ENCODE assay signal across 16 cellular contexts in the genomic region with DNA sequence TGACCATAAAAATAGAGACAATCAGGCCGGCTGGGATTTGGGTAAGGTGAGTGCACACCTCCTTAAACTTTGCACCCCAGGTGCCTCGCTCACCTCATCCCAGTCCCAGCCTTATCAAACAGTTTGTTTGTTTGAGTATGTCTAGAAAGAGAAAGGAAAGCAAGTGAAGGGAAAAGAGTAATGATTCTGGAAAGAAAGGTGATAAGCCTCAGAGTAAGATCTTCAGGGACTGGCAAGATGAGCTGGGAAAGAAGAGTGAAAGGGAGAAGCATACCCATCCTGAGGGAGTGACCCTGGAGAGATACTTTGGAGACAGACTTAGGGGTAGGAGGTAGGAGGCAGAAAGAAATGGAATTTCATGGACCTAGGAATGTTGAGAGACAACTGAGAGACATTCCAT. TPM values are rescaled to one million over a fixed set of nuclear protein-coding genes. Genes with fewer than 3 reads are reported as not detected.
DNase-seq lines count a peak whose midpoint lies in the region; ATAC-seq and TF ChIP-seq lines count a peak whose summit lies in the region.
"Had no signal": no experiment of that assay in that cellular context is flagged by ENCODE, and none has a peak within 500 bp of the region (broad histone marks: within the 10 kb centered on the region; RNA-seq: fewer than 3 reads in every experiment).

No MANE protein-coding gene starts in this region.

- intact Hi-C loops in PC-3 (cut with micrococcal nuclease), result loop anchor here (5.0 kb wide), 1 partner anchor 145 kb away; no protein-coding TSS in a partner anchor
- intact Hi-C loops in sigmoid colon (cut with DNase I), result no loop called here

- peaks cover 86% of the 10 kb centered on the region for H3K4me1 Mint-ChIP-seq in activated naive CD4-positive, alpha-beta T cell treated with anti-CD3 and anti-CD28 coated beads, Interleukin-2, amount 10 ng/mL, durations not matched to agents 7 days and 5 days
- H3K4me1 Mint-ChIP-seq in endothelial cell (ENCODE audit: unreplicated experiment), result peaks cover 8% of the 10 kb centered on the region
- peaks cover 85% of the 10 kb centered on the region for H3K4me1 Mint-ChIP-seq in stimulated activated naive CD8-positive, alpha-beta T cell treated with anti-CD3 and anti-CD28 coated beads, Interleukin-15, amount 100 ng/mL, for 72 hours

- H3K9me3 ChIP-seq in PC-3 (ENCODE audit: low read length) (no peaks in the 10 kb centered on the region), sigmoid colon (no peaks in the 10 kb centered on the region)
- H3K9me3 ChIP-seq: neutrophil, vagina had no signal

- 55 to 80% methylated on average over 2 of the region's 2 CpGs for WGBS in sigmoid colon, 2 donors

- peak overlapping the region; percentile 85 for H3K4me3 Mint-ChIP-seq in activated naive CD4-positive, alpha-beta T cell treated with anti-CD3 and anti-CD28 coated beads, Interleukin-2, amount 10 ng/mL, durations not matched to agents 7 days and 5 days
- peak overlapping the region; percentile 87 for H3K4me3 Mint-ChIP-seq in endothelial cell (ENCODE audit: unreplicated experiment)
- peak overlapping the region; percentile 79 to 86 for H3K4me3 Mint-ChIP-seq in stimulated activated naive CD8-positive, alpha-beta T cell treated with anti-CD3 and anti-CD28 coated beads, Interleukin-15, amount 100 ng/mL, for 72 hours

- no peaks in the 10 kb centered on the region for H3K9me2 ChIP-seq in PC-3 (replicated peaks; ENCODE audit: low read length)

- H3K27me3 Mint-ChIP-seq in activated naive CD4-positive, alpha-beta T cell treated with anti-CD3 and anti-CD28 coated beads, Interleukin-2, amount 10 ng/mL, durations not matched to agents 7 days and 5 days, result no peaks in the 10 kb centered on the region
- H3K27me3 Mint-ChIP-seq in endothelial cell (ENCODE audit: unreplicated experiment), result peaks cover 12% of the 10 kb centered on the region
- H3K27me3 Mint-ChIP-seq in stimulated activated naive CD8-positive, alpha-beta T cell treated with anti-CD3 and anti-CD28 coated beads, Interleukin-15, amount 100 ng/mL, for 72 hours, result no peaks in the 10 kb centered on the region

- no peak for TF ChIP-seq POLR2A in sigmoid colon (IDR thresholded peaks at IDR 0.05)

- H3K4me2 ChIP-seq in PC-3 (ENCODE audit: low read length), result peak overlapping the region; percentile 100

- no peak overlapping the region for H3K9ac ChIP-seq in PC-3 (ENCODE audit: low read length)

- H3K27me3 ChIP-seq in PC-3 (ENCODE audit: low read length), result no peaks in the 10 kb centered on the region
- H3K27me3 ChIP-seq in sigmoid colon, result no peaks in the 10 kb centered on the region
- H3K27me3 ChIP-seq: neutrophil, vagina had no signal

- no peaks in the 10 kb centered on the region for H4K20me1 ChIP-seq in PC-3 (ENCODE audit: low read length)

- H2AFZ ChIP-seq in PC-3 (ENCODE audit: low read length), result no peak overlapping the region

- TF ChIP-seq CTCF in PC-3 (conservative IDR thresholded peaks at IDR 0.05; ENCODE audit: low read depth, low read length) (no peak), endothelial cell (IDR thresholded peaks at IDR 0.05; ENCODE audit: unreplicated experiment) (no peak), sigmoid colon (IDR thresholded peaks at IDR 0.05) (no peak)

- H3K27ac ChIP-seq in PC-3 (ENCODE audit: low read length), result no peak overlapping the region
- peak overlapping the region in 1 of 4 donors; percentile 91 for H3K27ac ChIP-seq in sigmoid colon

- H3K4me1 ChIP-seq in PC-3 (ENCODE audit: insufficient read depth, low read length), result peaks cover 18% of the 10 kb centered on the region
- H3K4me1 ChIP-seq in sigmoid colon, result peaks cover 0 to 13% (median 10%) of the 10 kb centered on the region in 4 donors

- H3K9me3 Mint-ChIP-seq in activated naive CD4-positive, alpha-beta T cell treated with anti-CD3 and anti-CD28 coated beads, Interleukin-2, amount 10 ng/mL, durations not matched to agents 7 days and 5 days, result no peaks in the 10 kb centered on the region
- no peaks in the 10 kb centered on the region for H3K9me3 Mint-ChIP-seq in endothelial cell (ENCODE audit: unreplicated experiment)
- no peaks in the 10 kb centered on the region for H3K9me3 Mint-ChIP-seq in stimulated activated naive CD8-positive, alpha-beta T cell treated with anti-CD3 and anti-CD28 coated beads, Interleukin-15, amount 100 ng/mL, for 72 hours

- H3F3A ChIP-seq in PC-3 (ENCODE audit: low read length, unreplicated experiment), result no peaks in the 10 kb centered on the region

- H3K36me3 Mint-ChIP-seq in activated naive CD4-positive, alpha-beta T cell treated with anti-CD3 and anti-CD28 coated beads, Interleukin-2, amount 10 ng/mL, durations not matched to agents 7 days and 5 days, result peaks cover 68% of the 10 kb centered on the region
- no peaks in the 10 kb centered on the region for H3K36me3 Mint-ChIP-seq in endothelial cell (ENCODE audit: low read depth, unreplicated experiment)

- peak overlapping the region; percentile 100 for H3K27ac Mint-ChIP-seq in activated naive CD4-positive, alpha-beta T cell treated with anti-CD3 and anti-CD28 coated beads, Interleukin-2, amount 10 ng/mL, durations not matched to agents 7 days and 5 days
- H3K27ac Mint-ChIP-seq in endothelial cell (ENCODE audit: unreplicated experiment), result peak overlapping the region; percentile 34
- peak overlapping the region; percentile 29 to 94 for H3K27ac Mint-ChIP-seq in stimulated activated naive CD8-positive, alpha-beta T cell treated with anti-CD3 and anti-CD28 coated beads, Interleukin-15, amount 100 ng/mL, for 72 hours

- ATAC-seq in PC-3, result no peak
- ATAC-seq in stimulated activated naive CD8-positive, alpha-beta T cell treated with anti-CD3 and anti-CD28 coated beads, Interleukin-15, amount 100 ng/mL, for 72 hours, result no peak
- ATAC-seq: left colon, Right ventricle myocardium inferior had no signal

- H3K4me3 ChIP-seq in PC-3 (ENCODE audit: low read length) (peak overlapping the region; percentile 96), sigmoid colon (no peak overlapping the region)

- POLR2A ChIA-PET in PC-3 (lab: Charles Lee; ENCODE audit: unreplicated experiment), result no interaction called here

- no peak for DNase-seq in activated naive CD4-positive, alpha-beta T cell treated with anti-CD3 and anti-CD28 coated beads, Interleukin-2, amount 10 ng/mL, durations not matched to agents 7 days and 5 days
- no peak for DNase-seq in activated naive CD4-positive, alpha-beta T cell treated with Interleukin-2 at 50 U/mL for 16 hours
- no peak for DNase-seq in PC-3
- no peak for DNase-seq in endothelial cell (ENCODE audit: low spot score)
- DNase-seq in stimulated activated naive CD8-positive, alpha-beta T cell treated with anti-CD3 and anti-CD28 coated beads, Interleukin-15, amount 100 ng/mL, for 72 hours, result no peak
- no peak for DNase-seq in amniotic stem cell (lab: John Stamatoyannopoulos, UW)
- DNase-seq in GDM1 (lab: John Stamatoyannopoulos, UW), result no peak
- no peak for DNase-seq in sigmoid colon
- DNase-seq: foreskin melanocyte, left colon, NCI-H1105 treated with DMSO at 0.1 percent for 48 hours, NCI-H510A had no signal

- BruUV-seq in PC-3 (replicated peaks; lab: Mats Ljungman, UMichigan), result no TSS peak

- peaks cover 22% of the 10 kb centered on the region for H3K79me2 ChIP-seq in PC-3 (ENCODE audit: low read length)

- H3K36me3 ChIP-seq in PC-3 (ENCODE audit: low read depth, low read length) (0 out of 2 replicates have a peak, but pooled peaks cover 3% of the 10 kb centered on the region), sigmoid colon (peaks cover 0 to 42% (median 6%) of the 10 kb centered on the region in 4 donors)

- CTCF ChIA-PET in activated naive CD4-positive, alpha-beta T cell treated with anti-CD3 and anti-CD28 coated beads, Interleukin-2, amount 10 ng/mL, durations not matched to agents 7 days and 5 days (lab: Charles Lee), result interaction anchor here (1.4 to 6.7 kb wide), 5 partner anchors 8 to 148 kb away, joined by 3 to 184 read pairs (median 22); a partner anchor contains a TSS
- CTCF ChIA-PET in PC-3 (lab: Charles Lee), result no interaction called here

- no peak for TF ChIP-seq EP300 in sigmoid colon (IDR thresholded peaks at IDR 0.05)

RNA-seq across cellular contexts. Expression of a gene that starts 1.7 kb away (rescaled TPM):
- 90.5 and 93.0 TPM in 2 replicates for total RNA-seq in PC-3 (2014; rRNA removed)
- total RNA-seq in endothelial cell (ENCODE audit: unreplicated experiment), result 9.2 TPM
- 1 to 10 TPM; 5.9 to 9.2 (median 7.2) TPM for total RNA-seq in sigmoid colon
- polyA plus RNA-seq in sigmoid colon, result 10 to 100 TPM in 1 of 3 donors, 1 to 10 TPM in 2; 2.4 to 54.5 (median 3.0) TPM

RNA-seq across cellular contexts. Expression of a gene that starts 7.0 kb away (rescaled TPM):
- 21.2 and 31.6 TPM in 2 replicates for total RNA-seq in PC-3 (2014; rRNA removed)
- total RNA-seq in endothelial cell (ENCODE audit: unreplicated experiment), result 5.2 TPM
- total RNA-seq in sigmoid colon, result 10 to 100 TPM; 34.3 to 45.7 (median 40.7) TPM
- 100 to 1,000 TPM; 199 to 305 (median 286) TPM for polyA plus RNA-seq in sigmoid colon
- total RNA-seq: G401 had no signal

RNA-seq across cellular contexts. Expression of a gene that starts 16.6 kb away (rescaled TPM):
- total RNA-seq in PC-3 (2014; rRNA removed), result 15.8 and 19.4 TPM in 2 replicates
- 1.6 TPM for total RNA-seq in endothelial cell (ENCODE audit: unreplicated experiment)
- total RNA-seq in sigmoid colon, result 10 to 100 TPM; 22.5 to 35.0 (median 24.6) TPM
- 100 to 1,000 TPM in 1 of 3 donors, 10 to 100 TPM in 2; 11.4 to 211 (median 19.2) TPM for polyA plus RNA-seq in sigmoid colon

RNA-seq across cellular contexts. Expression of a gene that starts 17.1 kb away (rescaled TPM):
- 0.40 and 1.5 TPM in 2 replicates for total RNA-seq in PC-3 (2014; rRNA removed)
- total RNA-seq in endothelial cell (ENCODE audit: unreplicated experiment), result not detected
- total RNA-seq in sigmoid colon, result 10 to 100 TPM; 10.2 to 23.2 (median 13.8) TPM
- polyA plus RNA-seq in sigmoid colon, result 100 to 1,000 TPM in 2 of 3 donors, 10 to 100 TPM in 1; 81.1 to 233 (median 129) TPM

RNA-seq across cellular contexts. Expression of a gene that starts 20.1 kb away (rescaled TPM):
- 0.29 and 0.63 TPM in 2 replicates for total RNA-seq in PC-3 (2014; rRNA removed)
- not detected for total RNA-seq in endothelial cell (ENCODE audit: unreplicated experiment)
- 1 to 10 TPM in 1 of 4 donors, under 1 TPM in 1, not detected in 2; 0.68 to 1.8 TPM for total RNA-seq in sigmoid colon
- polyA plus RNA-seq in sigmoid colon, result 10 to 100 TPM in 1 of 3 donors, 1 to 10 TPM in 2; 1.2 to 31.8 (median 1.6) TPM
- total RNA-seq: G401, Right ventricle myocardium inferior had no signal

Comparison
In these comparisons a context has a peak if more than half of its experiments do, and no peak if none do; other contexts are left out.
1. H3K27ac Mint-ChIP-seq: peak in every context shown above with its lines; median percentile 100 in activated naive CD4-positive, alpha-beta T cell treated with anti-CD3 and anti-CD28 coated beads, Interleukin-2, amount 10 ng/mL, durations not matched to agents 7 days and 5 days; 62 in stimulated activated naive CD8-positive, alpha-beta T cell treated with anti-CD3 and anti-CD28 coated beads, Interleukin-15, amount 100 ng/mL, for 72 hours; 34 in endothelial cell.